In the genomic region with DNA sequence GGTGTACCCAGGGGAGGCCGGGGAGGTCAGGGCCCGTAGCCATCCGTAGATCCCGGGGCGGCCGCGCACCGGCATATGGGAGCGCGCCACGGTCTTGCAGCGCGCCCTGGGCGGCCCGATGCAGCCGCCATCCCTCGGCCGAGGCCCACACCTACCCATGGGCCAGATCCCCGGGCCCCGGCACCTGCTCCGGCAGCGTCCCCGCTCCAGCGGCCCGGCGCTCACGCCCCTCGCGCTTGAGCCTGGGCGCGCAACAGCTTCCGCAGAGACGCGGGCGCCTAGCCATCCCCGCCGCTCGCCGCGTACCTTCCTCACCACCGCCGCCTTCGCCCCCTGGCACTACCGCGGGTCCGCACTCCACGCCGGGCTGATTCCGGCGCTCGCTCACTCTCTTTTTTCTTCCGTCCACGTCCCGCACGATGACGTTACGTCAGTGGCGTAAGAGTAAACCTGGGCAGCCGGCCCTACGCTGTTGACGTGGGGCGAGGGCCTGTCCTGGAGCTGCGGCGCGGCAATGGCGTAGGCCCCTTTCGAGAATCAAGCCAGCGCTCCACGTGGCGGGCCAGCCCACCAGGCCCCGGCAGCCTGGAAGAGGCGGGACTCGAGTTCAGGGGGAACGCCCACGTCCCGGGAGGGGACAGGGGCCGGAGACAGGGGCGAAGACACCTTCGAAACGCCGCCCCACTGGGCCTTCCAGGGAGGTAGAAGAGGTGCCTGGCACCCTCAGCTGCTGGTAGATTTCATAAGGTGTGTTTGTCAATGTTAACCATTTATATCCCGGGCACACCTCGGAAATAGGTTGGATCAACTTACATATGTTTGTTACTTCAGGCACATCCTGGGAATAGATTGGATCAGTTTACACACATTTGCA, we compare ENCODE assay signal across 8 cellular contexts. TPM values are rescaled to one million over a fixed set of nuclear protein-coding genes. Genes with fewer than 3 reads are reported as not detected.
A peak's percentile ranks its signal among the peaks of the same experiment; 100 is the strongest.
DNase-seq lines count a peak whose midpoint lies in the region; ATAC-seq, FAIRE-seq and TF ChIP-seq lines count a peak whose summit lies in the region.

A gene (minus strand): TSS at position 421 of the 874 bp plus-strand sequence. CDS start 3,334 bp downstream, outside the sequence.

- ATAC-seq in GM18502 (IDR thresholded peaks at IDR 0.05; ENCODE audit: poor library complexity, unreplicated experiment) = peak; percentile 85
- ATAC-seq in HG02870 (IDR thresholded peaks at IDR 0.05; ENCODE audit: unreplicated experiment) = peak; percentile 79
- peak; percentile 98 for ATAC-seq in aorta (ENCODE audit: low FRiP score)

- peaks cover 34% of the 10 kb centered on the region for H4K20me1 ChIP-seq in astrocyte (ENCODE audit: insufficient read depth, low read length)

- no peaks in the 10 kb centered on the region for H3K27me3 Mint-ChIP-seq in astrocyte (ENCODE audit: low read depth, unreplicated experiment)

- H3K4me1 Mint-ChIP-seq in astrocyte (ENCODE audit: low read depth, unreplicated experiment) = peaks cover 21% of the 10 kb centered on the region

- intact Hi-C loops in aorta (cut with DNase I) = no loop called here

- H3K36me3 ChIP-seq in astrocyte (ENCODE audit: insufficient read depth, low read length) = peaks cover 8% of the 10 kb centered on the region
- H3K36me3 ChIP-seq in aorta (ENCODE audit: control insufficient read depth in 1 of 2, insufficient read depth in 2 of 2, low read length in 1 of 2) = no peaks in the 10 kb centered on the region

- peak within 1 kb of the TSS; percentile 92 for H3K4me3 ChIP-seq in astrocyte (ENCODE audit: insufficient read depth, low read depth, low read length)
- peak within 1 kb of the TSS; percentile 54 to 76 for H3K4me3 ChIP-seq in aorta (ENCODE audit: low read length in 2 of 2)

- no peaks in the 10 kb centered on the region for H3K27me3 ChIP-seq in astrocyte (ENCODE audit: insufficient read depth, low read length)
- H3K27me3 ChIP-seq in aorta (ENCODE audit: control insufficient read depth in 1 of 2, insufficient read depth in 2 of 2, low read length in 1 of 2) = no peaks in the 10 kb centered on the region

- peak within 1 kb of the TSS; percentile 97 for H3K4me2 ChIP-seq in astrocyte (ENCODE audit: low read length)

- H3K36me3 Mint-ChIP-seq in astrocyte (ENCODE audit: low read depth, unreplicated experiment) = peaks cover 14% of the 10 kb centered on the region

- H3K9me3 ChIP-seq in astrocyte (ENCODE audit: insufficient read depth, low read depth, low read length) (no peaks in the 10 kb centered on the region), aorta (ENCODE audit: control insufficient read depth, low read length) (no peaks in the 10 kb centered on the region)

- H3K79me2 ChIP-seq in astrocyte (ENCODE audit: insufficient read depth, low read length) = peaks cover 52% of the 10 kb centered on the region

- H3K9ac ChIP-seq in astrocyte (ENCODE audit: low read length) = peak within 1 kb of the TSS; percentile 91

- peak within 1 kb of the TSS; percentile 77 for H2AFZ ChIP-seq in astrocyte (ENCODE audit: low read depth, low read length)

- H3K4me3 Mint-ChIP-seq in astrocyte (ENCODE audit: unreplicated experiment) = peak within 1 kb of the TSS; percentile 86

- H3K27ac ChIP-seq in astrocyte (ENCODE audit: low read depth, low read length) (peak within 1 kb of the TSS; percentile 77), aorta (ENCODE audit: low read depth in 1 of 2, low read length in 2 of 2) (no peak within 1 kb of the TSS)

- WGBS in aorta, 2 donors = 0 to 1% methylated on average over 77 to 83 of the region's 83 CpGs

- H3K4me1 ChIP-seq in astrocyte (ENCODE audit: insufficient read depth, low read length) (peaks cover 8% of the 10 kb centered on the region), aorta (ENCODE audit: control insufficient read depth in 1 of 2, insufficient read depth in 2 of 2, low read length in 2 of 2) (no peaks in the 10 kb centered on the region)

- FAIRE-seq in astrocyte (lab: Jason Lieb, UNC) = no peak

- peaks cover 3% of the 10 kb centered on the region for H3K9me3 Mint-ChIP-seq in astrocyte (ENCODE audit: unreplicated experiment)

- DNase-seq in NCI-H1694 (lab: John Stamatoyannopoulos, UW) (peak; percentile 48), T-helper 22 cell (ENCODE audit: low read depth) (peak; percentile 76), astrocyte (ENCODE audit: low read depth) (peak; percentile 78), hepatic stellate cell (ENCODE audit: low spot score) (peak; percentile 91), renal cortical epithelial cell (ENCODE audit: low read depth) (peak; percentile 63), aorta (peak; percentile 96 to 98)

- peak within 1 kb of the TSS; percentile 97 for H3K27ac Mint-ChIP-seq in astrocyte (ENCODE audit: unreplicated experiment)

- TF ChIP-seq CTCF in astrocyte (IDR thresholded peaks at IDR 0.05; ENCODE audit: insufficient read depth, low read depth, low read length) = no peak

RNA-seq across cellular contexts. Expression of the gene that starts here (rescaled TPM):
- total RNA-seq in astrocyte (121 and 130 TPM in 2 replicates), renal cortical epithelial cell (131 and 211 TPM in 2 replicates), aorta (10 to 100 TPM; 45.4 to 50.8 TPM)
- polyA plus RNA-seq in aorta = 10 to 100 TPM; 12.1 to 16.2 TPM
